Comparison of ENCODE assay signal across 11 cellular contexts in genomic region chr1:89609781-89610456, GRCh38. TPM values are rescaled to one million over a fixed set of nuclear protein-coding genes. Genes with fewer than 3 reads are reported as not detected.
DNase-seq lines count a peak whose midpoint lies in the region; ATAC-seq and TF ChIP-seq lines count a peak whose summit lies in the region.
"Had no signal": no experiment of that assay in that cellular context is flagged by ENCODE, and none has a peak within 500 bp of the region (broad histone marks: within the 10 kb centered on the region; RNA-seq: fewer than 3 reads in every experiment).

No MANE protein-coding gene starts in this region.

- H3K27ac ChIP-seq in heart right ventricle (peak overlapping the region in 9 of 10 donors; percentile 27 to 83 (median 72)), A673 (ENCODE audit: low read depth, low read length, poor library complexity, severe bottlenecking) (no peak overlapping the region)
- H3K27ac ChIP-seq: adrenal gland had no signal

- H3K4me3 ChIP-seq in heart right ventricle: no peak overlapping the region
- H3K4me3 ChIP-seq in A673 (ENCODE audit: low read depth, low read length, poor library complexity, severe bottlenecking): no peak overlapping the region
- H3K4me3 ChIP-seq: adrenal gland, stomach had no signal

- H3K9me3 ChIP-seq in heart right ventricle (no peaks in the 10 kb centered on the region), A673 (ENCODE audit: low read depth, low read length, poor library complexity, severe bottlenecking) (no peaks in the 10 kb centered on the region)
- H3K9me3 ChIP-seq: adrenal gland, stomach had no signal

- POLR2A ChIA-PET in A673 (lab: Charles Lee; ENCODE audit: low non-redundant PET): no interaction called here

- H3K27me3 Mint-ChIP-seq in T-helper 2 cell treated with Interferon-gamma antibody and Interleukin-4, amounts not matched to agents 5 μg/mL and 100 μg/mL, for 36 hours (ENCODE audit: low read depth): no peaks in the 10 kb centered on the region
- peaks cover 11% of the 10 kb centered on the region for H3K27me3 Mint-ChIP-seq in Calu3 (ENCODE audit: unreplicated experiment)

- H3K4me1 Mint-ChIP-seq in T-helper 2 cell treated with Interferon-gamma antibody and Interleukin-4, amounts not matched to agents 5 μg/mL and 100 μg/mL, for 36 hours (ENCODE audit: low read depth): peaks cover 79% of the 10 kb centered on the region
- H3K4me1 Mint-ChIP-seq in Calu3 (ENCODE audit: low read depth, unreplicated experiment): peaks cover 15% of the 10 kb centered on the region

- peak overlapping the region; percentile 90 for H3K4me3 Mint-ChIP-seq in T-helper 2 cell treated with Interferon-gamma antibody and Interleukin-4, amounts not matched to agents 5 μg/mL and 100 μg/mL, for 36 hours
- no peak overlapping the region for H3K4me3 Mint-ChIP-seq in Calu3 (ENCODE audit: low read depth, unreplicated experiment)

- H3K36me3 Mint-ChIP-seq in T-helper 2 cell treated with Interferon-gamma antibody and Interleukin-4, amounts not matched to agents 5 μg/mL and 100 μg/mL, for 36 hours (ENCODE audit: low read depth): peaks cover 11% of the 10 kb centered on the region
- no peaks in the 10 kb centered on the region for H3K36me3 Mint-ChIP-seq in Calu3 (ENCODE audit: insufficient read depth, unreplicated experiment)

- ATAC-seq in heart right ventricle (peak; percentile 9 to 65 (median 25)), HG02623 (IDR thresholded peaks at IDR 0.05; ENCODE audit: unreplicated experiment) (no peak)

- 63 to 69% methylated on average over 14 of the region's 14 CpGs for WGBS in heart right ventricle, 2 donors

- H3K4me1 ChIP-seq in heart right ventricle (peaks cover 11 to 69% (median 47%) of the 10 kb centered on the region in 9 donors), A673 (ENCODE audit: insufficient read depth, low read length, poor library complexity, severe bottlenecking) (no peaks in the 10 kb centered on the region)

- BruUV-seq in Calu3 (replicated peaks; lab: Mats Ljungman, UMichigan): no TSS peak
- BruUV-seq in A673 (replicated peaks; lab: Mats Ljungman, UMichigan): no TSS peak

- H3K36me3 ChIP-seq in heart right ventricle: no peaks in the 10 kb centered on the region
- H3K36me3 ChIP-seq in A673 (ENCODE audit: insufficient read depth, low read length, poor library complexity, severe bottlenecking): no peaks in the 10 kb centered on the region
- H3K36me3 ChIP-seq: adrenal gland, stomach had no signal

- DNase-seq in T-helper 2 cell treated with Interferon-gamma antibody and Interleukin-4, amounts not matched to agents 5 μg/mL and 100 μg/mL, for 36 hours (ENCODE audit: low spot score): peak; percentile 64
- peak; percentile 77 to 78 for DNase-seq in activated T-cell treated with anti-CD3 and anti-CD28 coated beads, Interleukin-2, amount 50 U/mL, for 48 hours
- DNase-seq in heart right ventricle: peak in 1 of 2 donors; percentile 25
- peak in 5 of 6 experiments; percentile 28 to 58 (median 43) for DNase-seq in stimulated activated naive CD4-positive, alpha-beta T cell (lab: John Stamatoyannopoulos, UW)
- DNase-seq in NCI-H1105 treated with DMSO at 0.1 percent for 48 hours (lab: John Stamatoyannopoulos, UW): no peak
- no peak for DNase-seq in Calu3
- no peak for DNase-seq in A673 (ENCODE audit: low spot score)
- DNase-seq: adrenal gland, NCI-H1694, stomach had no signal

- H3K27me3 ChIP-seq in heart right ventricle: no peaks in the 10 kb centered on the region
- no peaks in the 10 kb centered on the region for H3K27me3 ChIP-seq in A673 (replicated peaks; ENCODE audit: insufficient read depth, low read depth, low read length, poor library complexity)
- H3K27me3 ChIP-seq: adrenal gland, stomach had no signal

- CTCF ChIA-PET in Calu3 (lab: Charles Lee): no interaction called here
- CTCF ChIA-PET in A673 (lab: Charles Lee): no interaction called here

- H3K27ac Mint-ChIP-seq in T-helper 2 cell treated with Interferon-gamma antibody and Interleukin-4, amounts not matched to agents 5 μg/mL and 100 μg/mL, for 36 hours: peak overlapping the region; percentile 99
- no peak overlapping the region for H3K27ac Mint-ChIP-seq in Calu3 (ENCODE audit: unreplicated experiment)

- intact Hi-C loops in heart right ventricle (cut with DNase I) (loop anchor here in 4 of 10 donors (5.0 to 10.0 kb wide), 3 partner anchors 85 to 613 kb away; partner anchors contain the start of gene LRRC8B (in 1 of the 4)), Calu3 (cut with micrococcal nuclease; ENCODE audit: unreplicated experiment) (no loop called here), A673 (cut with micrococcal nuclease; ENCODE audit: unreplicated experiment) (no loop called here)

- TF ChIP-seq CTCF in heart right ventricle (IDR thresholded peaks at IDR 0.05): no peak
- TF ChIP-seq CTCF in Calu3 (IDR thresholded peaks at IDR 0.05; ENCODE audit: unreplicated experiment): no peak
- no peak for TF ChIP-seq CTCF in A673 (conservative IDR thresholded peaks at IDR 0.05; ENCODE audit: low read depth, low read length)

- H3K9me3 Mint-ChIP-seq in T-helper 2 cell treated with Interferon-gamma antibody and Interleukin-4, amounts not matched to agents 5 μg/mL and 100 μg/mL, for 36 hours: no peaks in the 10 kb centered on the region
- H3K9me3 Mint-ChIP-seq in Calu3 (ENCODE audit: low read depth, unreplicated experiment): no peaks in the 10 kb centered on the region

RNA-seq across cellular contexts. Expression of gene LRRC8C, which starts 23.0 kb away (rescaled TPM):
- total RNA-seq in heart right ventricle (10 to 100 TPM in 2 of 10 donors, 1 to 10 TPM in 8; 5.6 to 12.3 (median 8.3) TPM), Calu3 (2022) (2.7 and 3.5 TPM in 2 replicates), A673 (2021) (5.6 and 6.9 TPM in 2 replicates)
- 1 to 10 TPM; 3.7 to 5.9 TPM for polyA plus RNA-seq in heart right ventricle

Comparison
In these comparisons a context has a peak if more than half of its experiments do, and no peak if none do; other contexts are left out.
1. DNase-seq: peak in T-helper 2 cell treated with Interferon-gamma antibody and Interleukin-4, amounts not matched to agents 5 μg/mL and 100 μg/mL, for 36 hours (single experiment), activated T-cell treated with anti-CD3 and anti-CD28 coated beads, Interleukin-2, amount 50 U/mL, for 48 hours (2 of 2) and stimulated activated naive CD4-positive, alpha-beta T cell (5 of 6); none in NCI-H1105 treated with DMSO at 0.1 percent for 48 hours (single experiment), Calu3 (single experiment) and A673 (single experiment).